In the genomic region with DNA sequence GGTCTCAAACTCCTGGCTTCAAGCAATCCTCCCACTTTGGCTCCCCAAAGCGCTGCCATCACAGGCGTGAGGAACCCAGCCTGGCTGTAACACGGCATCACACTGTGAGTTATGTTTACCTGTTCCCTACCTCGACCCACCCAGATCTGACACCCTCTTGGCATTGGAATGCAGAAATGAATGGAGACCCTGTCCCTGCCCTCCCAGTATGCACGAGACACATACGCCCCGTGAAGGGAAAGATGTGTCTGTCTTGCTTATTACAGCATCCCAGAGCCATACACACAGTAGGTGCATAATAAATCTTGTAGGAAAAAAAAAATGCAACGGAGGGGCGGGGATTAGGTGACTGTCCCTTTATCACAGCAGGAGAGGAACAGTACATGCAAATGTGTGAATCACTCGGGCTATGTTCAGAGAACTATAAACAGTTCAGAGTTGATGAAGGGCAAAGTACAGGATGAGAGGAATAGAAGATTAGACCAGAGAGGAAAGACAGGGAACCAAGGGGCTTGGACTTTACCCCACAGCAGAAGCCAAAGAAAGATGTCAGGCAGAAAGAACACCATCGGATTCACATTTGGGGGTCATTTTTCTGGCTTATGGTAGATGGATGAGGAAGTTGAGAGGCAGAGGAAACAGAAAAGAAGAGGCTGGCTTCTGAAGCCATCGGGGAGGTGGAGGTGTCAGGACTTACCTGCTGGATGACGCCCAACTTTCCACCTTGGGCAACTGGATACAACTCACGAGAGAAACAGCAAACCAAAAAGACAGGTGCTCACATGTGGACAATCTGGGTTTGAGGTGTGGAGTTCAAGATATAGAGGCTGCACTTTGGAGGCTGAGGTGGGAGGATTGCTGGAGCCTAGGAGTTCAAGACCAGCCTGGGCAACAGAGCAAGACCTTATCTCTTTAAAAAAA, we compare ENCODE assay signal across 16 cellular contexts.
DNase-seq lines count a peak whose midpoint lies in the region; ATAC-seq, FAIRE-seq and TF ChIP-seq lines count a peak whose summit lies in the region.
"Had no signal": no experiment of that assay in that cellular context is flagged by ENCODE, and none has a peak within 500 bp of the region (broad histone marks: within the 10 kb centered on the region; RNA-seq: fewer than 3 reads in every experiment).

No MANE protein-coding gene starts in this region.

- ATAC-seq in left lobe of liver (peak; percentile 46), HG03135 (IDR thresholded peaks at IDR 0.05; ENCODE audit: unreplicated experiment) (no peak), T-cell (replicated peaks in 1 of 4) (no peak)

- no peak overlapping the region for H3K4me3 ChIP-seq in suprapubic skin
- H3K4me3 ChIP-seq: smooth muscle cell had no signal

- FAIRE-seq in GM12891 (lab: Jason Lieb, UNC): peak; percentile 43
- FAIRE-seq: endothelial cell of umbilical vein had no signal

- no peak for TF ChIP-seq POLR2A in GM12891 (IDR thresholded peaks at IDR 0.05; ENCODE audit: low read depth, low read length)
- TF ChIP-seq POLR2A in suprapubic skin (IDR thresholded peaks at IDR 0.05): no peak

- peak overlapping the region in 1 of 3 donors; percentile 90 for H3K4me3 Mint-ChIP-seq in T-cell

- H3K27me3 Mint-ChIP-seq in T-cell: peaks cover 8 to 11% of the 10 kb centered on the region in 2 donors

- POLR2A ChIA-PET in T-cell (lab: Charles Lee): interaction anchor here (0.6 to 0.7 kb wide), 2 partner anchors 73 to 86 kb away, joined by 5 to 7 read pairs; no protein-coding TSS in a partner anchor

- in situ Hi-C loops in G401 (cut with HindIII; ENCODE audit: low sequenced_read_pairs): no loop called here

- H3K36me3 Mint-ChIP-seq in T-cell: no peaks in the 10 kb centered on the region

- no peaks in the 10 kb centered on the region for H3K36me3 ChIP-seq in suprapubic skin
- H3K36me3 ChIP-seq: breast epithelium had no signal

- H3K9me3 Mint-ChIP-seq in T-cell: no peaks in the 10 kb centered on the region
- H3K9me3 Mint-ChIP-seq: activated B cell treated with CpG ODN at 0.5 μM for 24 hours; activated T-cell treated with anti-CD3 and anti-CD28 coated beads, Interleukin-2, amount 50 U/mL, for 24 hours; HFFc6 had no signal

- H3K27ac ChIP-seq in 22Rv1 (peak overlapping the region; percentile 91), suprapubic skin (no peak overlapping the region)
- H3K27ac ChIP-seq: breast epithelium had no signal

- no peak for TF ChIP-seq EP300 in suprapubic skin (IDR thresholded peaks at IDR 0.05)

- CTCF ChIA-PET in T-cell (lab: Charles Lee): interaction anchor here in 1 of 2 donors (0.7 kb wide), 1 partner anchor 47 kb away, joined by 3 read pairs; no protein-coding TSS in a partner anchor

- H3K27me3 ChIP-seq in suprapubic skin: no peaks in the 10 kb centered on the region
- H3K27me3 ChIP-seq: breast epithelium had no signal

- peaks cover 31% of the 10 kb centered on the region for H3K4me1 ChIP-seq in suprapubic skin

- no peaks in the 10 kb centered on the region for H3K9me3 ChIP-seq in suprapubic skin
- H3K9me3 ChIP-seq: breast epithelium had no signal

- peaks cover 9 to 19% (median 14%) of the 10 kb centered on the region in 3 donors for H3K4me1 Mint-ChIP-seq in T-cell

- TF ChIP-seq CTCF in 22Rv1 (IDR thresholded peaks at IDR 0.05): no peak
- TF ChIP-seq CTCF in suprapubic skin (IDR thresholded peaks at IDR 0.05): no peak

- WGBS in suprapubic skin: 63% methylated on average over 14 of the region's 14 CpGs

- H3K27ac Mint-ChIP-seq in T-cell: no peak overlapping the region
- H3K27ac Mint-ChIP-seq: activated B cell treated with CpG ODN at 0.5 μM for 24 hours; activated T-cell treated with anti-CD3 and anti-CD28 coated beads, Interleukin-2, amount 50 U/mL, for 24 hours; HFFc6 had no signal

- no peak for DNase-seq in GM12891 (ENCODE audit: insufficient read length, low spot score)
- DNase-seq in RKO (ENCODE audit: low spot score): peak; percentile 50
- DNase-seq in left lobe of liver (ENCODE audit: low spot score): peak; percentile 59
- no peak for DNase-seq in G401 (ENCODE audit: low spot score)
- no peak for DNase-seq in T-cell
- no peak for DNase-seq in suprapubic skin (ENCODE audit: low spot score in 2 of 2)
- DNase-seq: activated B cell treated with CpG ODN at 0.5 μM for 24 hours; activated T-cell treated with anti-CD3 and anti-CD28 coated beads, Interleukin-2, amount 50 U/mL, for 24 hours; AML-193; HFFc6; NCI-H446 had no signal

TF ChIP-seq in GM12891, 5 proteins besides CTCF, POLR2A, EP300 and RAD21:
- TF ChIP-seq SPI1 (IDR thresholded peaks at IDR 0.05; ENCODE audit: low read depth, low read length): no peak
- TF ChIP-seq PAX5 (IDR thresholded peaks at IDR 0.05; ENCODE audit: insufficient read depth, low read length, severe bottlenecking): no peak
- no peak for TF ChIP-seq TAF1 (IDR thresholded peaks at IDR 0.05; ENCODE audit: low read depth, low read length)
- no peak for TF ChIP-seq POU2F2 (IDR thresholded peaks at IDR 0.05; ENCODE audit: low read depth, low read length)
- no peak for TF ChIP-seq POLR2AphosphoS5 (IDR thresholded peaks at IDR 0.05; ENCODE audit: low read depth, low read length)
TF ChIP-seq in GM12891: peak in this region for 0.

Comparison
In these comparisons a context has a peak if more than half of its experiments do, and no peak if none do; other contexts are left out.
1. DNase-seq: peak in RKO (single experiment) and left lobe of liver (single experiment); none in GM12891 (single experiment), G401 (single experiment), T-cell (0 of 34) and suprapubic skin (0 of 2).